21 cellular contexts compared by ENCODE assay signal in the genomic region with DNA sequence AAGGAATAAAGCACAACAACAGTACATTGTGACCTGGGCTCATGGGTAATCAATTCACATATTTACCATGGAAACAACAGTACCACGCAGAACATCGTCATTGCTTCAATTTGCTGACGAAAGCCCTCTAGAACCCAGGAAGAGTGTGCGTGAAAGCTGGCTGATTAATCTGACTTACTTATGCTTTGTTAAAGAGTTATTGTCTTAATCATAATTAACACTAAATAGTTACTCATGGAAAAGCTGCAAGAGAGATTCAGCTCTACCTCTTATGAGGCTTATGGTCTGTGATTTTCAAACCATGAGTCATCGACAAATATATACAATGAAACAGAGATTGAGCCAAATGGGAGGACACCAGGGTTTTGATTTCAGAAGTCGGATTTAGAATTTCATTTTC.
DNase-seq lines count a peak whose midpoint lies in the region; ATAC-seq and TF ChIP-seq lines count a peak whose summit lies in the region.
"Had no signal": no experiment of that assay in that cellular context is flagged by ENCODE, and none has a peak within 500 bp of the region (broad histone marks: within the 10 kb centered on the region; RNA-seq: fewer than 3 reads in every experiment).

No MANE protein-coding gene starts in this region.

- no peaks in the 10 kb centered on the region for H3K36me3 ChIP-seq in GM23248 (ENCODE audit: low read depth)
- H3K36me3 ChIP-seq in MM.1S (replicated peaks; ENCODE audit: insufficient read depth, low read length): no peaks in the 10 kb centered on the region
- H3K36me3 ChIP-seq: esophagus squamous epithelium, sigmoid colon, thyroid gland had no signal

- no peaks in the 10 kb centered on the region for H3K27me3 ChIP-seq in GM23248 (replicated peaks; ENCODE audit: insufficient read depth)
- no peaks in the 10 kb centered on the region for H3K27me3 ChIP-seq in MM.1S (replicated peaks; ENCODE audit: insufficient read depth, low read length)
- H3K27me3 ChIP-seq: esophagus squamous epithelium, sigmoid colon, thyroid gland had no signal

- H3K9me2 ChIP-seq in GM23248 (ENCODE audit: insufficient read depth): no peaks in the 10 kb centered on the region
- no peaks in the 10 kb centered on the region for H3K9me2 ChIP-seq in MM.1S (replicated peaks; ENCODE audit: insufficient read depth, low read length)

- H3K4me3 ChIP-seq in GM23248 (no peak overlapping the region), MM.1S (ENCODE audit: low read length) (no peak overlapping the region)
- H3K4me3 ChIP-seq: esophagus squamous epithelium, K562, sigmoid colon, thyroid gland had no signal

- H3K79me2 ChIP-seq in GM23248 (ENCODE audit: insufficient read depth) (no peaks in the 10 kb centered on the region), MM.1S (ENCODE audit: low read length) (no peaks in the 10 kb centered on the region)
- H3K79me2 ChIP-seq: parathyroid adenoma had no signal

- H3K9me3 ChIP-seq in GM23248 (ENCODE audit: low read depth) (no peaks in the 10 kb centered on the region), MM.1S (replicated peaks; ENCODE audit: insufficient read depth, low read length) (no peaks in the 10 kb centered on the region)
- H3K9me3 ChIP-seq: esophagus squamous epithelium, sigmoid colon, thyroid gland had no signal

- no peaks in the 10 kb centered on the region for H3F3A ChIP-seq in GM23248 (ENCODE audit: insufficient read depth)
- no peaks in the 10 kb centered on the region for H3F3A ChIP-seq in MM.1S (ENCODE audit: insufficient read depth, low read length)

- DNase-seq in GM23248: peak; percentile 29
- peak; percentile 24 for DNase-seq in MM.1S
- peak; percentile 20 for DNase-seq in SK-MEL-5 (ENCODE audit: low read depth, low spot score)
- peak; percentile 23 for DNase-seq in iris pigment epithelial cell (ENCODE audit: low read depth)
- no peak for DNase-seq in stimulated activated CD4-positive, alpha-beta T cell treated with anti-CD3 and anti-CD28 coated beads, Interleukin-4, amount 100 ng/mL, for 24 hours
- no peak for DNase-seq in 8988T
- DNase-seq: activated CD4-positive, alpha-beta T cell treated with anti-CD3 and anti-CD28 coated beads for 4 hours; EL; esophagus squamous epithelium; glutamatergic neuron; NCI-H1048; NCI-H2227 treated with DMSO at 0.1 percent for 48 hours; sigmoid colon; stimulated activated naive CD4-positive, alpha-beta T cell; T-cell; thyroid gland had no signal

- H3K4me2 ChIP-seq in GM23248 (ENCODE audit: unreplicated experiment): no peak overlapping the region
- peak overlapping the region; percentile 18; the same call in 1 of the 2 replicates for H3K4me2 ChIP-seq in MM.1S (ENCODE audit: low read depth, low read length)

- TF ChIP-seq CTCF in MM.1S (IDR thresholded peaks at IDR 0.05; ENCODE audit: low read length): no peak

- no peak overlapping the region for H2AFZ ChIP-seq in GM23248
- no peak overlapping the region for H2AFZ ChIP-seq in MM.1S (ENCODE audit: low read length)
- H2AFZ ChIP-seq: parathyroid adenoma had no signal

- no peak overlapping the region for H3K9ac ChIP-seq in GM23248
- peak overlapping the region; percentile 11; the same call in 1 of the 2 replicates for H3K9ac ChIP-seq in MM.1S (ENCODE audit: low read length)
- H3K9ac ChIP-seq: parathyroid adenoma had no signal

- in situ Hi-C loops in GM23248 (cut with MboI) (no loop called here), SK-MEL-5 (cut with HindIII; ENCODE audit: low pct_unique_long_range_greater_than_20kb, low sequenced_read_pairs) (no loop called here)

- ATAC-seq in HG03378 (IDR thresholded peaks at IDR 0.05; ENCODE audit: unreplicated experiment): no peak
- ATAC-seq: K562; natural killer cell treated with Interleukin-12 subunit alpha and Interleukin-12 subunit beta and Interleukin-15 and Interleukin-18, amount 100 ng/mL, for 72 hours; Right ventricle myocardium inferior; T-cell had no signal

- 57 to 63% methylated on average over 6 of the region's 6 CpGs for WGBS in GM23248 (ENCODE audit: low coverage in 1 of 2, low lambda C conversion rate in 2 of 2, missing lambda C conversion rate in 2 of 2), 2 experiments

- H3K4me1 ChIP-seq in GM23248 (ENCODE audit: insufficient read depth) (peaks cover 9% of the 10 kb centered on the region), MM.1S (ENCODE audit: low read length) (no peaks in the 10 kb centered on the region; the same call in 1 of the 2 replicates)
- H3K4me1 ChIP-seq: parathyroid adenoma, sigmoid colon, thyroid gland had no signal

- H3K27ac ChIP-seq in GM23248 (no peak overlapping the region), MM.1S (ENCODE audit: low read length) (peak overlapping the region; percentile 25; the same call in 1 of the 2 replicates)
- H3K27ac ChIP-seq: esophagus squamous epithelium, parathyroid adenoma, sigmoid colon, thyroid gland had no signal

- H4K20me1 ChIP-seq in GM23248 (ENCODE audit: insufficient read depth): no peaks in the 10 kb centered on the region
- no peaks in the 10 kb centered on the region for H4K20me1 ChIP-seq in MM.1S (ENCODE audit: insufficient read depth, low read length)

Comparison
In these comparisons a context has a peak if more than half of its experiments do, and no peak if none do; other contexts are left out.
1. DNase-seq: peak in GM23248 (single experiment), MM.1S (single experiment), SK-MEL-5 (single experiment) and iris pigment epithelial cell (single experiment); none in stimulated activated CD4-positive, alpha-beta T cell treated with anti-CD3 and anti-CD28 coated beads, Interleukin-4, amount 100 ng/mL, for 24 hours (single experiment) and 8988T (single experiment).